Comparison of ENCODE assay signal across 8 cellular contexts in genomic region chr2:1743396-1744150, GRCh38. TPM values are rescaled to one million over a fixed set of nuclear protein-coding genes. Genes with fewer than 3 reads are reported as not detected.
A peak's percentile ranks its signal among the peaks of the same experiment; 100 is the strongest.
DNase-seq lines count a peak whose midpoint lies in the region; ATAC-seq and TF ChIP-seq lines count a peak whose summit lies in the region.

No MANE protein-coding gene starts in this region.

- no peaks in the 10 kb centered on the region for H3K36me3 ChIP-seq in ovary

- ATAC-seq in SK-N-SH treated with all-trans-retinoic acid at 6 μM for 48 hours: peak; percentile 54
- peak; percentile 40 for ATAC-seq in Right ventricle myocardium superior (ENCODE audit: poor library complexity)
- no peak for ATAC-seq in HG02678 (IDR thresholded peaks at IDR 0.05; ENCODE audit: unreplicated experiment)
- no peak for ATAC-seq in GM19023 (IDR thresholded peaks at IDR 0.05; ENCODE audit: unreplicated experiment)
- ATAC-seq in HG03342 (IDR thresholded peaks at IDR 0.05; ENCODE audit: unreplicated experiment): no peak

- peak overlapping the region; percentile 93 to 96 for H3K27ac ChIP-seq in ovary

- no peak for TF ChIP-seq EP300 in ovary (IDR thresholded peaks at IDR 0.05)

- no peak for TF ChIP-seq POLR2A in ovary (IDR thresholded peaks at IDR 0.05)

- peak overlapping the region; percentile 85 for H3K4me3 ChIP-seq in ovary

- no peaks in the 10 kb centered on the region for H3K27me3 ChIP-seq in ovary

- H3K4me1 ChIP-seq in ovary (ENCODE audit: insufficient read depth): peaks cover 21% of the 10 kb centered on the region

- DNase-seq in Daoy (ENCODE audit: low read depth) (peak; percentile 74), Right ventricle myocardium superior (peak; percentile 48), ovary (peak; percentile 57 to 74 (median 72)), NCI-H2029 (lab: John Stamatoyannopoulos, UW) (no peak)

- intact Hi-C loops in Right ventricle myocardium superior (cut with DNase I): loop anchor here (10.0 kb wide), 1 partner anchor 69 kb away; no protein-coding TSS in a partner anchor
- intact Hi-C loops in ovary (cut with DNase I): loop anchor here (2.0 to 10.0 kb wide), 7 partner anchors 69 to 151 kb away; no protein-coding TSS in a partner anchor

- no peak for TF ChIP-seq CTCF in ovary (IDR thresholded peaks at IDR 0.05)

- WGBS in ovary, 3 donors: 1% methylated on average over 14 to 70 of the region's 71 CpGs

- no peaks in the 10 kb centered on the region for H3K9me3 ChIP-seq in ovary

TF ChIP-seq in SK-N-SH treated with all-trans-retinoic acid at 6 μM for 48 hours, 23 proteins besides CTCF, POLR2A, EP300 and RAD21:
- TF ChIP-seq GLIS3 (CRISPR knock-in tag; IDR thresholded peaks at IDR 0.05) (no peak), ESRRG (CRISPR knock-in tag; IDR thresholded peaks at IDR 0.05) (no peak), CREB5 (CRISPR knock-in tag; IDR thresholded peaks at IDR 0.05; ENCODE audit: low read depth) (no peak), TOX (CRISPR knock-in tag; IDR thresholded peaks at IDR 0.05; ENCODE audit: borderline replicate concordance) (no peak), TSHZ2 (CRISPR knock-in tag; IDR thresholded peaks at IDR 0.05) (no peak), ZNF565 (CRISPR knock-in tag; conservative IDR thresholded peaks at IDR 0.05; ENCODE audit: low read depth) (no peak), ZFP30 (CRISPR knock-in tag; IDR thresholded peaks at IDR 0.05) (no peak), POU6F1 (CRISPR knock-in tag; IDR thresholded peaks at IDR 0.05; ENCODE audit: borderline replicate concordance, low read depth) (no peak), PATZ1 (CRISPR knock-in tag; IDR thresholded peaks at IDR 0.05; ENCODE audit: borderline replicate concordance) (no peak), TCF4 (CRISPR knock-in tag; IDR thresholded peaks at IDR 0.05; ENCODE audit: borderline replicate concordance) (no peak), OSR1 (CRISPR knock-in tag; IDR thresholded peaks at IDR 0.05) (no peak), RARB (CRISPR knock-in tag; IDR thresholded peaks at IDR 0.05) (no peak)

RNA-seq across cellular contexts. Expression of gene PXDN, which starts 0.7 kb away (rescaled TPM):
- 173 and 193 TPM in 2 replicates for total RNA-seq in Daoy (2014; rRNA removed; shearing (Covaris generic))
- total RNA-seq in Right ventricle myocardium superior: 15.6 TPM
- total RNA-seq in ovary: 10 to 100 TPM; 36.0 to 73.3 (median 54.5) TPM
- polyA plus RNA-seq in ovary: 100 to 1,000 TPM in 1 of 2 donors, 10 to 100 TPM in 1; 39.2 to 116 TPM

Comparison
In these comparisons a context has a peak if more than half of its experiments do, and no peak if none do; other contexts are left out.
1. ATAC-seq: peak in SK-N-SH treated with all-trans-retinoic acid at 6 μM for 48 hours (single experiment) and Right ventricle myocardium superior (single experiment); none in HG02678 (single experiment), GM19023 (single experiment) and HG03342 (single experiment).